Comparison of ENCODE assay signal across 18 cellular contexts in the genomic region with DNA sequence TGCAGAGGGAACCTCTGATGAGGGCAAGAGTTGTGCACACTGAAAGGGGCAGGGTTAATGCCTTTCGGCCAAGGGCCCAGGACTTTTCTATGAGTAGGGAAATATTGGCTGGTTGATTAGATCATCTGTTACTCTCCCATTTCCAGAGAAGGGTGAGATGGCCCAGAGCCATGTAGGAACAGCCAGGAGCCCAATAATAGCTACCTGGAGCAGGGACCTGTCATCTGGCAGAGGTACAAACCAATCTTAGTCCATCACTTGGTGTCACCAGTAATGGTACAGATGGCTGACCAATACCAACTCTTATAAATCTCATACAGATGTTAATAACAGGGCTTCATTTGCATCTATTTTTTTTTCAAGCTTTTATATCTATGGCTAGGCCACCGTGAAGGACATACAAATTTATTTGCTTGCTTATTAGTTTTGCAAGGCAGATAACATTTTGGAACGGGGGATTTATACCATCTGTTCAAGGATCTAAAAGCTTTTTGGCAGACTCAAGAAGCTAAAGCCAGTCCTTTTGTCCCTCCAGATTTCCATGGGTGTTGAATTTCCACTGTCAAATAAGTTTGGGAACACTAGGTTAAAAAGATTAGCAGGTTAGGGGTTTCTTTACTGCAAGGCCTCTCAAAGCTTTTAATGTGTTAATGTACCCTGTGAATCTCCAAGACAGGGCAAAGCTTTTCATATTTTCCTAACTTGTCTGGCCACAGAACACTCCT.
"Had no signal": no experiment of that assay in that cellular context is flagged by ENCODE, and none has a peak within 500 bp of the region (broad histone marks: within the 10 kb centered on the region; RNA-seq: fewer than 3 reads in every experiment).

No MANE protein-coding gene starts in this region.

- H3K27me3 Mint-ChIP-seq: effector memory CD8-positive, alpha-beta T cell; natural killer cell treated with Interleukin-12 subunit alpha and Interleukin-12 subunit beta and Interleukin-15 and Interleukin-18, amount 100 ng/mL, for 72 hours; progenitor cell of endocrine pancreas had no signal

- H3K9me3 Mint-ChIP-seq: effector memory CD8-positive, alpha-beta T cell; natural killer cell treated with Interleukin-12 subunit alpha and Interleukin-12 subunit beta and Interleukin-15 and Interleukin-18, amount 100 ng/mL, for 72 hours had no signal

- ATAC-seq: effector memory CD8-positive, alpha-beta T cell; gastrocnemius medialis; natural killer cell treated with Interleukin-12 subunit alpha and Interleukin-12 subunit beta and Interleukin-15 and Interleukin-18, amount 100 ng/mL, for 72 hours had no signal

- H3K27ac ChIP-seq: breast epithelium, right atrium auricular region, skin epidermis, tibial nerve, uterus had no signal

- H3K27ac Mint-ChIP-seq: progenitor cell of endocrine pancreas had no signal

- DNase-seq: activated CD4-positive, alpha-beta T cell treated with anti-CD3 and anti-CD28 coated beads, Interleukin-2, amount 50 U/mL, for 1 hour; activated CD8-positive, alpha-beta memory T cell treated with anti-CD3 and anti-CD28 coated beads for 24 hours; activated naive CD4-positive, alpha-beta T cell; aorta; dermis blood vessel endothelial cell; effector memory CD8-positive, alpha-beta T cell; gastrocnemius medialis; islet precursor cell; occipital lobe; stimulated activated CD4-positive, alpha-beta T cell treated with anti-CD3 and anti-CD28 coated beads, Interleukin-4, amount 100 ng/mL, for 24 hours; stimulated activated naive CD4-positive, alpha-beta T cell; uterus had no signal

- H3K36me3 Mint-ChIP-seq: natural killer cell treated with Interleukin-12 subunit alpha and Interleukin-12 subunit beta and Interleukin-15 and Interleukin-18, amount 100 ng/mL, for 72 hours had no signal

- H3K4me1 ChIP-seq: breast epithelium, uterus had no signal

- H3K36me3 ChIP-seq: breast epithelium, gastrocnemius medialis, right atrium auricular region, tibial nerve, uterus had no signal

- H3K4me3 Mint-ChIP-seq: effector memory CD8-positive, alpha-beta T cell; natural killer cell treated with Interleukin-12 subunit alpha and Interleukin-12 subunit beta and Interleukin-15 and Interleukin-18, amount 100 ng/mL, for 72 hours had no signal

- H3K4me3 ChIP-seq: breast epithelium, gastrocnemius medialis, right atrium auricular region, skin epidermis, tibial nerve, uterus had no signal

- H3K27me3 ChIP-seq: breast epithelium, gastrocnemius medialis, right atrium auricular region, tibial nerve, uterus had no signal

- H3K9me3 ChIP-seq: breast epithelium, gastrocnemius medialis, right atrium auricular region, tibial nerve, uterus had no signal
